9 cellular contexts compared by ENCODE assay signal in genomic region chr4:17812125-17812524, GRCh38. TPM values are rescaled to one million over a fixed set of nuclear protein-coding genes. Genes with fewer than 3 reads are reported as not detected.
DNase-seq lines count a peak whose midpoint lies in the region; ATAC-seq and TF ChIP-seq lines count a peak whose summit lies in the region.
"Had no signal": no experiment of that assay in that cellular context is flagged by ENCODE, and none has a peak within 500 bp of the region (broad histone marks: within the 10 kb centered on the region; RNA-seq: fewer than 3 reads in every experiment).

No MANE protein-coding gene starts in this region.

- peak overlapping the region in 8 of 10 donors; percentile 27 to 100 (median 84) for H3K4me3 Mint-ChIP-seq in naive thymus-derived CD4-positive, alpha-beta T cell

- intact Hi-C loops in naive thymus-derived CD4-positive, alpha-beta T cell (cut with micrococcal nuclease), result loop anchor here in 1 of 2 donors (2.0 to 5.0 kb wide), 2 partner anchors 245 to 475 kb away; no protein-coding TSS in a partner anchor
- intact Hi-C loops in Right ventricle myocardium superior (cut with DNase I), result loop anchor here (5.0 to 10.0 kb wide), 2 partner anchors 210 to 553 kb away; partner anchors contain the start of gene LCORL

- H3K27ac ChIP-seq in naive thymus-derived CD4-positive, alpha-beta T cell (ENCODE audit: low read depth, low read length), result no peak overlapping the region

- DNase-seq in GM06990 (ENCODE audit: extremely low read depth, insufficient read length) (no peak), LNCaP clone FGC (ENCODE audit: low read depth) (no peak), astrocyte of the cerebellum (ENCODE audit: low read depth) (no peak), Right ventricle myocardium superior (no peak), SK-N-DZ (ENCODE audit: low spot score) (no peak)
- DNase-seq in naive thymus-derived CD4-positive, alpha-beta T cell, result no peak
- DNase-seq: stimulated activated CD4-positive, alpha-beta T cell treated with anti-CD3 and anti-CD28 coated beads, Interleukin-2, amount 100 ng/mL, for 48 hours had no signal

- no peak for ATAC-seq in naive thymus-derived CD4-positive, alpha-beta T cell
- ATAC-seq in HG03095 (IDR thresholded peaks at IDR 0.05; ENCODE audit: unreplicated experiment) (no peak), Right ventricle myocardium superior (ENCODE audit: poor library complexity) (no peak), GM18870 (IDR thresholded peaks at IDR 0.05; ENCODE audit: unreplicated experiment) (no peak)

- TF ChIP-seq CTCF in GM06990 (IDR thresholded peaks at IDR 0.05; ENCODE audit: insufficient read depth, low read length, poor library complexity, severe bottlenecking) (no peak), LNCaP clone FGC (IDR thresholded peaks at IDR 0.05; ENCODE audit: control insufficient read depth, extremely low read depth, insufficient read depth) (no peak), astrocyte of the cerebellum (IDR thresholded peaks at IDR 0.05; ENCODE audit: low read depth, low read length, missing control alignments) (no peak)

- in situ Hi-C loops in astrocyte of the cerebellum (cut with HindIII; ENCODE audit: low sequenced_read_pairs), result no loop called here

- POLR2A ChIA-PET in naive thymus-derived CD4-positive, alpha-beta T cell (lab: Charles Lee), result no interaction called here

- peak overlapping the region in 2 of 9 donors; percentile 77 to 95 for H3K27ac Mint-ChIP-seq in naive thymus-derived CD4-positive, alpha-beta T cell

- H3K27me3 ChIP-seq in GM06990 (replicated peaks; ENCODE audit: control insufficient read depth, insufficient read depth, low read length), result no peaks in the 10 kb centered on the region
- no peaks in the 10 kb centered on the region for H3K27me3 ChIP-seq in naive thymus-derived CD4-positive, alpha-beta T cell (ENCODE audit: control insufficient read depth in 2 of 2, insufficient read depth in 2 of 2, low read length in 2 of 2)

- peaks cover 0 to 21% (median 9%) of the 10 kb centered on the region in 5 donors for H3K36me3 Mint-ChIP-seq in naive thymus-derived CD4-positive, alpha-beta T cell

- H3K9me3 Mint-ChIP-seq in naive thymus-derived CD4-positive, alpha-beta T cell, result peaks cover 0 to 2% (median 0%) of the 10 kb centered on the region in 11 donors

- H3K4me3 ChIP-seq in GM06990 (replicated peaks; ENCODE audit: low read depth, low read length) (peak overlapping the region; percentile 77), LNCaP clone FGC (ENCODE audit: low read depth, low read length) (peak overlapping the region; percentile 91), astrocyte of the cerebellum (ENCODE audit: low read depth, low read length) (peak overlapping the region; percentile 88)
- H3K4me3 ChIP-seq in naive thymus-derived CD4-positive, alpha-beta T cell (ENCODE audit: low read length), result no peak overlapping the region

- H3K36me3 ChIP-seq in GM06990 (ENCODE audit: control insufficient read depth, insufficient read depth, low read length), result no peaks in the 10 kb centered on the region; the same call in 1 of the 2 replicates
- peaks cover 0 to 13% (median 7%) of the 10 kb centered on the region in 3 experiments for H3K36me3 ChIP-seq in naive thymus-derived CD4-positive, alpha-beta T cell (ENCODE audit: control insufficient read depth in 2 of 3, insufficient read depth in 3 of 3, low read length in 3 of 3)

- peaks cover 34 to 65% (median 44%) of the 10 kb centered on the region in 7 donors for H3K4me1 Mint-ChIP-seq in naive thymus-derived CD4-positive, alpha-beta T cell

- H3K9me3 ChIP-seq in naive thymus-derived CD4-positive, alpha-beta T cell (ENCODE audit: control insufficient read depth in 2 of 3, low read length in 3 of 3), result no peaks in the 10 kb centered on the region

- H3K4me1 ChIP-seq in naive thymus-derived CD4-positive, alpha-beta T cell (ENCODE audit: control insufficient read depth in 2 of 2, insufficient read depth in 2 of 2, low read length in 2 of 2), result peaks cover 15 to 25% of the 10 kb centered on the region in 2 donors

- no peaks in the 10 kb centered on the region for H3K27me3 Mint-ChIP-seq in naive thymus-derived CD4-positive, alpha-beta T cell

- CTCF ChIA-PET in naive thymus-derived CD4-positive, alpha-beta T cell (lab: Charles Lee), result no interaction called here

RNA-seq across cellular contexts. Expression of gene NCAPG, which starts 1.3 kb away (rescaled TPM):
- 10 to 100 TPM in 1 of 5 experiments, 1 to 10 TPM in 1, under 1 TPM in 3; 0.24 to 44.1 (median 0.35) TPM for total RNA-seq in naive thymus-derived CD4-positive, alpha-beta T cell
- polyA plus RNA-seq in naive thymus-derived CD4-positive, alpha-beta T cell, result under 1 TPM; 0.09 to 0.24 TPM
- total RNA-seq in Right ventricle myocardium superior, result 0.59 TPM
- 72.8 and 73.0 TPM in 2 replicates for polyA plus RNA-seq in SK-N-DZ (2014; cell fraction: cytosol; rRNA removed)
- 68.5 and 82.1 TPM in 2 replicates for polyA plus RNA-seq in SK-N-DZ (2014; cell fraction: nucleus; rRNA removed)

RNA-seq across cellular contexts. Expression of gene DCAF16, which starts 1.6 kb away (rescaled TPM):
- 10 to 100 TPM; 50.3 to 85.1 (median 73.8) TPM for total RNA-seq in naive thymus-derived CD4-positive, alpha-beta T cell
- 10 to 100 TPM; 29.3 to 32.6 TPM for polyA plus RNA-seq in naive thymus-derived CD4-positive, alpha-beta T cell
- total RNA-seq in Right ventricle myocardium superior, result 13.4 TPM
- polyA plus RNA-seq in SK-N-DZ (2014; cell fraction: cytosol; rRNA removed), result 75.8 and 81.5 TPM in 2 replicates
- 42.2 and 65.6 TPM in 2 replicates for polyA plus RNA-seq in SK-N-DZ (2014; cell fraction: nucleus; rRNA removed)

RNA-seq across cellular contexts. Expression of gene FAM184B, which starts 30.7 kb away (rescaled TPM):
- total RNA-seq in naive thymus-derived CD4-positive, alpha-beta T cell, result under 1 TPM in 1 of 5 experiments, not detected in 4; 0.08 TPM
- not detected for polyA plus RNA-seq in naive thymus-derived CD4-positive, alpha-beta T cell
- total RNA-seq in Right ventricle myocardium superior, result not detected
- polyA plus RNA-seq in SK-N-DZ (2014; cell fraction: cytosol; rRNA removed), result 0.03 TPM in 2 replicates
- polyA plus RNA-seq in SK-N-DZ (2014; cell fraction: nucleus; rRNA removed), result 0.09 and 0.28 TPM in 2 replicates
